ENCODE assay signal across 17 cellular contexts in genomic region chr6:107235007-107235406, GRCh38.
"Had no signal": no experiment of that assay in that cellular context is flagged by ENCODE, and none has a peak within 500 bp of the region (broad histone marks: within the 10 kb centered on the region; RNA-seq: fewer than 3 reads in every experiment).

No MANE protein-coding gene starts in this region.

- H3K36me3 ChIP-seq: right atrium auricular region, thyroid gland had no signal

- H3K27me3 ChIP-seq: dorsolateral prefrontal cortex, heart left ventricle, right atrium auricular region, sigmoid colon, thyroid gland had no signal

- H3K4me1 Mint-ChIP-seq: naive B cell had no signal

- H3K4me3 Mint-ChIP-seq: naive B cell, type B pancreatic cell had no signal

- H3K4me1 ChIP-seq: sigmoid colon had no signal

- H3K27ac ChIP-seq: dorsolateral prefrontal cortex, right atrium auricular region, sigmoid colon had no signal

- DNase-seq: cortex of kidney; dorsolateral prefrontal cortex; effector CD8-positive, alpha-beta T cell; heart left ventricle; hippocampal formation; left ventricle myocardium superior; mesendoderm; naive B cell; posterior cingulate gyrus; sigmoid colon; stimulated activated CD4-positive, alpha-beta T cell treated with anti-CD3 and anti-CD28 coated beads, Interleukin-2, amount 100 ng/mL, for 48 hours; stimulated activated naive CD4-positive, alpha-beta T cell treated with Interleukin-2 at 50 U/mL for 16 hours; thyroid gland had no signal

- H3K27ac Mint-ChIP-seq: naive B cell, type B pancreatic cell had no signal

- H3K4me3 ChIP-seq: dorsolateral prefrontal cortex, heart left ventricle, lung, right atrium auricular region, sigmoid colon, smooth muscle cell, thyroid gland had no signal

- H3K27me3 Mint-ChIP-seq: naive B cell, type B pancreatic cell had no signal

- H3K9me3 ChIP-seq: thyroid gland had no signal
